9 cellular contexts compared by ENCODE assay signal in the genomic region with DNA sequence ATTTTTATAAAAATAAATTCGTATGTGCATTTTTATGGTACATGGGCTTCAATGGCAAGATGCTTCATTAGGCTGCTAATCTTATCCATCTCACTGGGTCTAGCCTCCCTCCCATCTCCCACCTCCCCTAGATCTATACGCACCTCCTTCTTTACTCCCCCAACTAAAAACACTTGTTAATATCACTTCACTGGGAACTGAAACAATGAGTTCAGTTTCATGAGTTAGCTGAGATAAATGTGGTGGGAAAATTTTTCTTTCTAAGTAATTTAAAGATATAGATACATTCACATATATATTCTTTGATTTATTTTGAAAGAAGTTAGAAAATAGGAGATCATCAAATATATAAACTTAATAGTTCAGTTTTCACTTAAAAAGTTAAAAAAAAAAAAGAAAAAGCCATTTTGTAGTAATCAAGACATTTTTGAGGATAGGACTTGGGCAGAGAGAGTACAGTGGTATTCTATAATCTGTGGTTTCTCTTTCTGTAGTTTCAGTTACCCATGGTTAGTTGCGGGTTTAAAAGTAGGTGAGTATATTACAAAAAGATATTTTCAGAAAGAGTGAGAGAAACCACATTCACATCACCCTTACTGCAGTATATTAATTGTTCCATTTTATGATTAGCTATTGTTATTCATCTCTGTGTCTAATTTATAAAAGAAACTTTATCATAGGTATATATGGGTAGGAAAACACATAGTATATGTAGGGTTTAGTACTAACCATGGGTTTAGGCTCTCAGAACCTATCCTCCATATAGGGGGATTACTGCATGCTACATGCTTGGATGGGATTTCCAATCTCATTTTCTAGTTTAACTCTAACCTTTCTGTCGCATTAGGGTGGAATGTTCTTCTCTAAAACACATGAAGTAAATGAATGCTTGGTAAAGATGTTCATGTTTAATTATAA.
DNase-seq lines count a peak whose midpoint lies in the region; ATAC-seq and TF ChIP-seq lines count a peak whose summit lies in the region.
"Had no signal": no experiment of that assay in that cellular context is flagged by ENCODE, and none has a peak within 500 bp of the region (broad histone marks: within the 10 kb centered on the region; RNA-seq: fewer than 3 reads in every experiment).

No MANE protein-coding gene starts in this region.

- no peak for TF ChIP-seq CTCF in left ventricle myocardium inferior (IDR thresholded peaks at IDR 0.05; ENCODE audit: borderline replicate concordance)

- peaks cover 4% of the 10 kb centered on the region for H3K4me1 ChIP-seq in left ventricle myocardium inferior

- peak overlapping the region; percentile 84 for H3K27ac Mint-ChIP-seq in activated naive CD8-positive, alpha-beta T cell

- peaks cover 6% of the 10 kb centered on the region for H3K36me3 Mint-ChIP-seq in activated naive CD8-positive, alpha-beta T cell

- H3K27me3 ChIP-seq in left ventricle myocardium inferior (ENCODE audit: low read depth) = no peaks in the 10 kb centered on the region

- ATAC-seq in GM18505 (IDR thresholded peaks at IDR 0.05; ENCODE audit: unreplicated experiment) (peak; percentile 86), GM21367 (IDR thresholded peaks at IDR 0.05; ENCODE audit: unreplicated experiment) (peak; percentile 82), HG03103 (IDR thresholded peaks at IDR 0.05; ENCODE audit: low read depth, unreplicated experiment) (peak; percentile 83), sciatic nerve (no peak)

- H3K4me3 Mint-ChIP-seq in activated naive CD8-positive, alpha-beta T cell = peak overlapping the region; percentile 39

- DNase-seq in left ventricle myocardium inferior = no peak
- no peak for DNase-seq in NCI-H1436 treated with DMSO at 0.1 percent for 48 hours (lab: John Stamatoyannopoulos, UW)
- DNase-seq in DMS153 (lab: John Stamatoyannopoulos, UW) = no peak
- DNase-seq in sciatic nerve (ENCODE audit: low spot score) = no peak
- DNase-seq: stimulated activated naive CD4-positive, alpha-beta T cell treated with Interleukin-2 at 50 U/mL for 16 hours had no signal

- intact Hi-C loops in left ventricle myocardium inferior (cut with micrococcal nuclease) = no loop called here
- intact Hi-C loops in sciatic nerve (cut with DNase I) = no loop called here

- H3K4me3 ChIP-seq in left ventricle myocardium inferior = no peak overlapping the region

- H3K9me3 Mint-ChIP-seq in activated naive CD8-positive, alpha-beta T cell (ENCODE audit: low read depth) = no peaks in the 10 kb centered on the region

- no peaks in the 10 kb centered on the region for H3K27me3 Mint-ChIP-seq in activated naive CD8-positive, alpha-beta T cell

- H3K36me3 ChIP-seq in left ventricle myocardium inferior = no peaks in the 10 kb centered on the region

- TF ChIP-seq POLR2A in GM18505 (IDR thresholded peaks at IDR 0.05; ENCODE audit: borderline replicate concordance, extremely low read depth, insufficient read depth, insufficient read length) = no peak

- no peak overlapping the region for H3K27ac ChIP-seq in left ventricle myocardium inferior (replicated peaks)

- H3K9me3 ChIP-seq in left ventricle myocardium inferior (replicated peaks) = no peaks in the 10 kb centered on the region

- H3K4me1 Mint-ChIP-seq in activated naive CD8-positive, alpha-beta T cell (ENCODE audit: low read depth) = peaks cover 60% of the 10 kb centered on the region
